2 cellular contexts compared by ENCODE assay signal in the genomic region with DNA sequence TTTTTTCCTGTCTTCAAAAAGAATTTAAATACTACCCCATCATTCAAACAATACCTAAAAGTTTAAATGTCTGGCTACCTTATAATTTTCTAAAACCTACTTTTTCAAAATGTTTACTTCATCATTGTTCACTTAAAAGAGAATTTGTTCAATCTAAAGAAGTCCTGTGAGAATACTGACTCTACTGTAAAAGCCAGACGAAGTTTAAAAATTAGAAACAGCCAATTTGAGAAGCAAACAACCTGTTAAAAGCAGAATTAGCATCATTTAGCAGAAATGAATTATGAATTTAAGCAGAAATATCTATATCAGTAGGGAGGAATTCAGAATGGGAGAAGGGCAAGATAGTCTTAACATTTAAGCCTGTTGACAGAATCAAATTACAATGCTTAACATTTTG.
TF ChIP-seq lines count a peak whose summit lies in the region.

No MANE protein-coding gene starts in this region.

TF ChIP-seq in SK-N-SH, 30 proteins besides CTCF, POLR2A, EP300 and RAD21 (continued from another document):
- TF ChIP-seq, protein P1, sequence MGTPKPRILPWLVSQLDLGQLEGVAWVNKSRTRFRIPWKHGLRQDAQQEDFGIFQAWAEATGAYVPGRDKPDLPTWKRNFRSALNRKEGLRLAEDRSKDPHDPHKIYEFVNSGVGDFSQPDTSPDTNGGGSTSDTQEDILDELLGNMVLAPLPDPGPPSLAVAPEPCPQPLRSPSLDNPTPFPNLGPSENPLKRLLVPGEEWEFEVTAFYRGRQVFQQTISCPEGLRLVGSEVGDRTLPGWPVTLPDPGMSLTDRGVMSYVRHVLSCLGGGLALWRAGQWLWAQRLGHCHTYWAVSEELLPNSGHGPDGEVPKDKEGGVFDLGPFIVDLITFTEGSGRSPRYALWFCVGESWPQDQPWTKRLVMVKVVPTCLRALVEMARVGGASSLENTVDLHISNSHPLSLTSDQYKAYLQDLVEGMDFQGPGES (IDR thresholded peaks at IDR 0.05; ENCODE audit: low read depth, low read length) = no peak
- TF ChIP-seq SIN3A (IDR thresholded peaks at IDR 0.05; ENCODE audit: borderline replicate concordance, low read depth, low read length) (no peak), JUND (IDR thresholded peaks at IDR 0.05) (no peak), FOXM1 (IDR thresholded peaks at IDR 0.05; ENCODE audit: low read depth) (no peak)

TF ChIP-seq in SK-N-SH treated with all-trans-retinoic acid at 6 μM for 48 hours, 23 proteins besides CTCF, POLR2A, EP300 and RAD21 (continued from another document):
- TF ChIP-seq, protein P2, sequence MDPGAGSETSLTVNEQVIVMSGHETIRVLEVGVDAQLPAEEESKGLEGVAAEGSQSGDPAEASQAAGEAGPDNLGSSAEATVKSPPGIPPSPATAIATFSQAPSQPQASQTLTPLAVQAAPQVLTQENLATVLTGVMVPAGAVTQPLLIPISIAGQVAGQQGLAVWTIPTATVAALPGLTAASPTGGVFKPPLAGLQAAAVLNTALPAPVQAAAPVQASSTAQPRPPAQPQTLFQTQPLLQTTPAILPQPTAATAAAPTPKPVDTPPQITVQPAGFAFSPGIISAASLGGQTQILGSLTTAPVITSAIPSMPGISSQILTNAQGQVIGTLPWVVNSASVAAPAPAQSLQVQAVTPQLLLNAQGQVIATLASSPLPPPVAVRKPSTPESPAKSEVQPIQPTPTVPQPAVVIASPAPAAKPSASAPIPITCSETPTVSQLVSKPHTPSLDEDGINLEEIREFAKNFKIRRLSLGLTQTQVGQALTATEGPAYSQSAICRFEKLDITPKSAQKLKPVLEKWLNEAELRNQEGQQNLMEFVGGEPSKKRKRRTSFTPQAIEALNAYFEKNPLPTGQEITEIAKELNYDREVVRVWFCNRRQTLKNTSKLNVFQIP (CRISPR knock-in tag; IDR thresholded peaks at IDR 0.05; ENCODE audit: borderline replicate concordance, low read depth) = no peak
- TF ChIP-seq ESRRG (CRISPR knock-in tag; IDR thresholded peaks at IDR 0.05) = no peak
- no peak for TF ChIP-seq ZC3H10 (CRISPR knock-in tag; IDR thresholded peaks at IDR 0.05)
- no peak for TF ChIP-seq ZNF70 (CRISPR knock-in tag; IDR thresholded peaks at IDR 0.05)
- no peak for TF ChIP-seq ZFP30 (CRISPR knock-in tag; IDR thresholded peaks at IDR 0.05)
- no peak for TF ChIP-seq RARB (CRISPR knock-in tag; IDR thresholded peaks at IDR 0.05)
- no peak for TF ChIP-seq ZNF8 (CRISPR knock-in tag; IDR thresholded peaks at IDR 0.05)
- TF ChIP-seq, protein P3, sequence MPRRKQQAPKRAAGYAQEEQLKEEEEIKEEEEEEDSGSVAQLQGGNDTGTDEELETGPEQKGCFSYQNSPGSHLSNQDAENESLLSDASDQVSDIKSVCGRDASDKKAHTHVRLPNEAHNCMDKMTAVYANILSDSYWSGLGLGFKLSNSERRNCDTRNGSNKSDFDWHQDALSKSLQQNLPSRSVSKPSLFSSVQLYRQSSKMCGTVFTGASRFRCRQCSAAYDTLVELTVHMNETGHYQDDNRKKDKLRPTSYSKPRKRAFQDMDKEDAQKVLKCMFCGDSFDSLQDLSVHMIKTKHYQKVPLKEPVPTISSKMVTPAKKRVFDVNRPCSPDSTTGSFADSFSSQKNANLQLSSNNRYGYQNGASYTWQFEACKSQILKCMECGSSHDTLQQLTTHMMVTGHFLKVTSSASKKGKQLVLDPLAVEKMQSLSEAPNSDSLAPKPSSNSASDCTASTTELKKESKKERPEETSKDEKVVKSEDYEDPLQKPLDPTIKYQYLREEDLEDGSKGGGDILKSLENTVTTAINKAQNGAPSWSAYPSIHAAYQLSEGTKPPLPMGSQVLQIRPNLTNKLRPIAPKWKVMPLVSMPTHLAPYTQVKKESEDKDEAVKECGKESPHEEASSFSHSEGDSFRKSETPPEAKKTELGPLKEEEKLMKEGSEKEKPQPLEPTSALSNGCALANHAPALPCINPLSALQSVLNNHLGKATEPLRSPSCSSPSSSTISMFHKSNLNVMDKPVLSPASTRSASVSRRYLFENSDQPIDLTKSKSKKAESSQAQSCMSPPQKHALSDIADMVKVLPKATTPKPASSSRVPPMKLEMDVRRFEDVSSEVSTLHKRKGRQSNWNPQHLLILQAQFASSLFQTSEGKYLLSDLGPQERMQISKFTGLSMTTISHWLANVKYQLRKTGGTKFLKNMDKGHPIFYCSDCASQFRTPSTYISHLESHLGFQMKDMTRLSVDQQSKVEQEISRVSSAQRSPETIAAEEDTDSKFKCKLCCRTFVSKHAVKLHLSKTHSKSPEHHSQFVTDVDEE (CRISPR knock-in tag; IDR thresholded peaks at IDR 0.05) = no peak
- no peak for TF ChIP-seq BACH2 (CRISPR knock-in tag; IDR thresholded peaks at IDR 0.05; ENCODE audit: borderline replicate concordance)
- no peak for TF ChIP-seq ZFP3 (CRISPR knock-in tag; IDR thresholded peaks at IDR 0.05)
- no peak for TF ChIP-seq TOX (CRISPR knock-in tag; IDR thresholded peaks at IDR 0.05; ENCODE audit: borderline replicate concordance)
- TF ChIP-seq OSR1 (CRISPR knock-in tag; IDR thresholded peaks at IDR 0.05) = no peak
- TF ChIP-seq, protein P4, sequence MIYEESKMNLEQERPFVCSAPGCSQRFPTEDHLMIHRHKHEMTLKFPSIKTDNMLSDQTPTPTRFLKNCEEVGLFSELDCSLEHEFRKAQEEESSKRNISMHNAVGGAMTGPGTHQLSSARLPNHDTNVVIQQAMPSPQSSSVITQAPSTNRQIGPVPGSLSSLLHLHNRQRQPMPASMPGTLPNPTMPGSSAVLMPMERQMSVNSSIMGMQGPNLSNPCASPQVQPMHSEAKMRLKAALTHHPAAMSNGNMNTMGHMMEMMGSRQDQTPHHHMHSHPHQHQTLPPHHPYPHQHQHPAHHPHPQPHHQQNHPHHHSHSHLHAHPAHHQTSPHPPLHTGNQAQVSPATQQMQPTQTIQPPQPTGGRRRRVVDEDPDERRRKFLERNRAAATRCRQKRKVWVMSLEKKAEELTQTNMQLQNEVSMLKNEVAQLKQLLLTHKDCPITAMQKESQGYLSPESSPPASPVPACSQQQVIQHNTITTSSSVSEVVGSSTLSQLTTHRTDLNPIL (CRISPR knock-in tag; IDR thresholded peaks at IDR 0.05; ENCODE audit: low read depth) = no peak
TF ChIP-seq in SK-N-SH treated with all-trans-retinoic acid at 6 μM for 48 hours: peak in this region for 0.
